ENCODE assay signal across 1 cellular context in the genomic region with DNA sequence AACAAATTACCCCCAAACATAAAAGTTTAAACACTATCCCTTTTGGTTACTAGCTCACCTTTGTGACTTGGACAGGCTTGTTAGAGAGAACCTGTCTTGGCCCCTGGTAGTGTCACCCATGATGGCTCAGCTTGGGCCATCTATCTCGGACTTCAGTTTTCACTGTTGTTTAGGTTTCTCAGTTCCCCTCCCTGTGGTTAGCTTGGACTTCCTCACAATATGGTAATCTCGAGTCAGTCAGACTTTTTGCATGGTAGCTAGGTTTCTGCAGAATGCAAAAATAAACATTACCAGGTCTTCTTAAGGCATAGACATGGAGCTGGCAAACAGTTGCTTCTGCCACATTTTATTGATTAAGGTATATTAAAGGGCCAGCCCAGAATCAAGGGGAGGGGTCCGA.
A peak's percentile ranks its signal among the peaks of the same experiment; 100 is the strongest.
TF ChIP-seq lines count a peak whose summit lies in the region.

No MANE protein-coding gene starts in this region.

TF ChIP-seq in GM12878, 131 proteins besides CTCF, POLR2A, EP300 and RAD21 (continued from another document):
- TF ChIP-seq ZNF207 (IDR thresholded peaks at IDR 0.05; ENCODE audit: borderline replicate concordance) (no peak), MLLT1 (IDR thresholded peaks at IDR 0.05) (no peak), YBX1 (IDR thresholded peaks at IDR 0.05) (no peak), BMI1 (IDR thresholded peaks at IDR 0.05; ENCODE audit: borderline replicate concordance) (no peak), BCL3 (IDR thresholded peaks at IDR 0.05; ENCODE audit: borderline replicate concordance, insufficient read depth, low read depth, low read length, poor library complexity, severe bottlenecking) (no peak), KDM1A (IDR thresholded peaks at IDR 0.05; ENCODE audit: borderline replicate concordance) (no peak), IRF4 (IDR thresholded peaks at IDR 0.05; ENCODE audit: low read depth, low read length) (peak; percentile 87), FOXK2 (IDR thresholded peaks at IDR 0.05) (no peak), CHD2 (IDR thresholded peaks at IDR 0.05; ENCODE audit: borderline replicate concordance, low read depth, low read length) (no peak), ATF7 (IDR thresholded peaks at IDR 0.05; ENCODE audit: low read depth) (no peak), NFIC (IDR thresholded peaks at IDR 0.05; ENCODE audit: low read depth, low read length) (peak; percentile 64; the same call in 1 of the 2 replicates), NR2F1 (conservative IDR thresholded peaks at IDR 0.05) (no peak), NRF1 (conservative IDR thresholded peaks at IDR 0.05; ENCODE audit: low read depth, low read length) (no peak), SIX5 (IDR thresholded peaks at IDR 0.05; ENCODE audit: low read depth, low read length, severe bottlenecking) (no peak), POLR2AphosphoS2 (IDR thresholded peaks at IDR 0.05; ENCODE audit: low read depth, low read length) (no peak), MTA2 (IDR thresholded peaks at IDR 0.05; ENCODE audit: low read depth) (peak; percentile 52; the same call in 1 of the 2 replicates), CBX5 (IDR thresholded peaks at IDR 0.05; ENCODE audit: low read depth) (0 out of 2 replicates have a peak, but pooled peaks have one; percentile 37), DPF2 (IDR thresholded peaks at IDR 0.05) (peak; percentile 68; the same call in 1 of the 2 replicates), SPI1 (IDR thresholded peaks at IDR 0.05; ENCODE audit: borderline replicate concordance, insufficient read depth, low read depth, low read length) (peak; percentile 96), IKZF2 (IDR thresholded peaks at IDR 0.05) (peak in 1 of 2 experiments; percentile 23; a peak in 1 of 4 replicates)
- TF ChIP-seq, protein P1, sequence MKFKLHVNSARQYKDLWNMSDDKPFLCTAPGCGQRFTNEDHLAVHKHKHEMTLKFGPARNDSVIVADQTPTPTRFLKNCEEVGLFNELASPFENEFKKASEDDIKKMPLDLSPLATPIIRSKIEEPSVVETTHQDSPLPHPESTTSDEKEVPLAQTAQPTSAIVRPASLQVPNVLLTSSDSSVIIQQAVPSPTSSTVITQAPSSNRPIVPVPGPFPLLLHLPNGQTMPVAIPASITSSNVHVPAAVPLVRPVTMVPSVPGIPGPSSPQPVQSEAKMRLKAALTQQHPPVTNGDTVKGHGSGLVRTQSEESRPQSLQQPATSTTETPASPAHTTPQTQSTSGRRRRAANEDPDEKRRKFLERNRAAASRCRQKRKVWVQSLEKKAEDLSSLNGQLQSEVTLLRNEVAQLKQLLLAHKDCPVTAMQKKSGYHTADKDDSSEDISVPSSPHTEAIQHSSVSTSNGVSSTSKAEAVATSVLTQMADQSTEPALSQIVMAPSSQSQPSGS (IDR thresholded peaks at IDR 0.05; ENCODE audit: low read length): 0 out of 2 replicates have a peak, but pooled peaks have one; percentile 46
TF ChIP-seq in GM12878: peak in this region for 17.
